Comparison of ENCODE assay signal across 11 cellular contexts in the genomic region with DNA sequence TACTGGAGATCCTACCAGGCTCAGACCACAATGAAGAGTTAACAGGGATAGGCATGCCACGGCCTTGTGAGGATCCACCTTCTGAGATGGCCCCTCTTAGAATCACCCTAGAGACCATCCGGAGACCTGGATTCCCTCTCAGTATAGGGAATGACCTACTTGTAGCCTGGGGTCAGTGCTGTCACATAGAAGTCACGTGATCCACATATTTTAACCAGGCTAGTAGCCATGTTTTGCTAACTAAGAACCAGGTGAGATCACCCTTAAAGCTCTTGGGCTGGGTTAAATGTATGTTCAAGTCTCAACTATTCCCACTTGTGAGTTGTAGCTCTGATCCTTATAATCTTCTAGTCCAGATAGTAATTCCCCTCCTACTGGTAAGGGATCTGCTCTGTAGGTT.
"Had no signal": no experiment of that assay in that cellular context is flagged by ENCODE, and none has a peak within 500 bp of the region (broad histone marks: within the 10 kb centered on the region; RNA-seq: fewer than 3 reads in every experiment).

No MANE protein-coding gene starts in this region.

- H3K9me3 ChIP-seq: HAP-1 had no signal

- H3K36me3 ChIP-seq: HAP-1 had no signal

- FAIRE-seq: H1, H54 had no signal

- H2AFZ ChIP-seq: GM23248, GM23338 had no signal

- H3K4me1 ChIP-seq: HAP-1 had no signal

- H3K4me3 ChIP-seq: GM23248, GM23338, HAP-1 had no signal

- H3K9ac ChIP-seq: GM23248 had no signal

- DNase-seq: GM23248, GOT3, H7, H9, HCEC 1CT, HFFc6 had no signal

- ATAC-seq: GM23338, HCT116 had no signal

- H3K27ac ChIP-seq: GM23248 had no signal

- H3K4me2 ChIP-seq: GM23338 had no signal
